Comparison of ENCODE assay signal across 18 cellular contexts in the genomic region with DNA sequence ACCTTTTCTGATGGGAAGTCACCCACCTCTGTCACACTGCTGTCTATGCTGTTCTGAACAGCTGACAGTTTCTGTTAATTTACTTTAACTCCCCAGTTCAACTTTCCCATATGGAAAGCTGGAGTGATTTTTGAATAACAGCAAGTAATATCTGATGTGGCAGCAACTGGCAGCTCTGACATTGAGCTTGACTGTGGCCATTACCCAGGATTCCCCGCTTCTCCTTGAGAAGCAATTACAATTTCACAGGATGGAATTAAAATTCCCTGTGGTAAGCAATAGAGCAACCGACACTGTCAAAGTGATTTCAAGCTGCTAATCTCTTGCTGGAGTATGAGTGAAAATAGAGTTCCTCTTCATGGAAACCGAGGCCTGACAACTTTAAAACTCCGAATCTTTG.
A peak's percentile ranks its signal among the peaks of the same experiment; 100 is the strongest.
DNase-seq lines count a peak whose midpoint lies in the region; ATAC-seq, FAIRE-seq and TF ChIP-seq lines count a peak whose summit lies in the region.
"Had no signal": no experiment of that assay in that cellular context is flagged by ENCODE, and none has a peak within 500 bp of the region (broad histone marks: within the 10 kb centered on the region; RNA-seq: fewer than 3 reads in every experiment).

No MANE protein-coding gene starts in this region.

- no peaks in the 10 kb centered on the region for H3K9me3 ChIP-seq in DND-41 (ENCODE audit: insufficient read depth, low read length, severe bottlenecking)
- peaks cover 1% of the 10 kb centered on the region for H3K9me3 ChIP-seq in aorta (ENCODE audit: control insufficient read depth, low read length)
- H3K9me3 ChIP-seq: HAP-1 had no signal

- no peak overlapping the region for H4K5ac ChIP-seq in mesendoderm (ENCODE audit: low read length)

- no peak for ATAC-seq in DND-41 (ENCODE audit: insufficient read depth, low read depth)
- ATAC-seq in aorta (ENCODE audit: low FRiP score) = no peak
- ATAC-seq: HepG2 had no signal

- H3K79me2 ChIP-seq in DND-41 (ENCODE audit: insufficient read depth, low read length) = no peaks in the 10 kb centered on the region
- no peaks in the 10 kb centered on the region for H3K79me2 ChIP-seq in mesendoderm (ENCODE audit: control insufficient read depth, insufficient read depth, low read length)

- H3K4me1 ChIP-seq in DND-41 (ENCODE audit: insufficient read depth, low read length) = peaks cover 15% of the 10 kb centered on the region
- H3K4me1 ChIP-seq in mesendoderm (ENCODE audit: control insufficient read depth, low read depth, low read length) = peaks cover 2% of the 10 kb centered on the region
- H3K4me1 ChIP-seq in aorta (ENCODE audit: control insufficient read depth in 1 of 2, insufficient read depth in 2 of 2, low read length in 2 of 2) = no peaks in the 10 kb centered on the region
- H3K4me1 ChIP-seq: HAP-1 had no signal

- H3K9ac ChIP-seq in DND-41 (ENCODE audit: low read depth, low read length) (no peak overlapping the region), mesendoderm (ENCODE audit: low read length) (no peak overlapping the region)
- H3K9ac ChIP-seq: GM23248 had no signal

- H3K4ac ChIP-seq in mesendoderm (ENCODE audit: low read depth, low read length) = no peak overlapping the region

- DNase-seq in NCI-H2171 (lab: John Stamatoyannopoulos, UW) (peak; percentile 4), NCI-H2171 treated with DMSO at 0.1 percent for 48 hours (lab: John Stamatoyannopoulos, UW) (no peak), DND-41 (no peak), mesendoderm (no peak), GM13976 (ENCODE audit: low spot score) (no peak), aorta (no peak), RCC 7860 (ENCODE audit: low spot score) (no peak)
- DNase-seq: 8988T; C1 segment of cervical spinal cord; CD4-positive, CD25-positive, alpha-beta regulatory T cell; CD8-positive, alpha-beta memory T cell; COR-L47; GM23248 had no signal

- H3K79me1 ChIP-seq in mesendoderm (ENCODE audit: low read length) = no peaks in the 10 kb centered on the region

- no CpG with 5 or more reads among the region's 4 CpGs for WGBS in mesendoderm (ENCODE audit: extremely low coverage, insufficient coverage, low lambda C conversion rate)
- WGBS in aorta, 2 donors = 90 to 91% methylated on average over 4 of the region's 4 CpGs

- H2BK5ac ChIP-seq in mesendoderm (ENCODE audit: low read length) = no peak overlapping the region

- H3K56ac ChIP-seq in mesendoderm (ENCODE audit: low read length) = no peak overlapping the region

- H3K23ac ChIP-seq in mesendoderm (ENCODE audit: low read length) = no peak overlapping the region

- H2AFZ ChIP-seq in DND-41 (ENCODE audit: low read depth, low read length) = peak overlapping the region; percentile 18; the same call in 1 of the 2 replicates
- H2AFZ ChIP-seq: GM23248 had no signal

- in situ Hi-C loops in GM13976 (cut with MboI; ENCODE audit: low sequenced_read_pairs, unreplicated experiment) = no loop called here

- H3K27ac ChIP-seq in DND-41 (ENCODE audit: low read length) (no peak overlapping the region), mesendoderm (ENCODE audit: low read depth, low read length) (no peak overlapping the region), aorta (ENCODE audit: low read depth in 1 of 2, low read length in 2 of 2) (no peak overlapping the region)
- H3K27ac ChIP-seq: GM23248 had no signal

- no peak overlapping the region for H3K18ac ChIP-seq in mesendoderm (ENCODE audit: low read length)

- H4K8ac ChIP-seq in mesendoderm (ENCODE audit: low read depth, low read length) = no peak overlapping the region

- H2BK15ac ChIP-seq in mesendoderm (replicated peaks; ENCODE audit: low read depth) = peak overlapping the region; percentile 85

- H3K36me3 ChIP-seq in DND-41 (ENCODE audit: insufficient read depth, low read length) (no peaks in the 10 kb centered on the region), mesendoderm (ENCODE audit: control insufficient read depth, insufficient read depth, low read length) (no peaks in the 10 kb centered on the region), aorta (ENCODE audit: control insufficient read depth in 1 of 2, insufficient read depth in 2 of 2, low read length in 1 of 2) (no peaks in the 10 kb centered on the region)
- H3K36me3 ChIP-seq: HAP-1 had no signal

- no peak for FAIRE-seq in RCC 7860 (lab: Jason Lieb, UNC)
- FAIRE-seq: D721Med, G401.6, GM12891, HepG2 had no signal

- no peak overlapping the region for H2AK5ac ChIP-seq in mesendoderm (ENCODE audit: low read length)

- no peaks in the 10 kb centered on the region for H3K27me3 ChIP-seq in DND-41 (ENCODE audit: insufficient read depth, low read length, poor library complexity)
- no peaks in the 10 kb centered on the region for H3K27me3 ChIP-seq in mesendoderm (ENCODE audit: insufficient read depth, low read length, poor library complexity)
- H3K27me3 ChIP-seq in aorta (ENCODE audit: control insufficient read depth in 1 of 2, insufficient read depth in 2 of 2, low read length in 1 of 2) = no peaks in the 10 kb centered on the region

- H3K4me3 ChIP-seq in DND-41 (ENCODE audit: low read depth in 1 of 2, low read length in 2 of 2) (no peak overlapping the region), mesendoderm (ENCODE audit: low read length) (no peak overlapping the region), aorta (ENCODE audit: low read length in 2 of 2) (no peak overlapping the region)
- H3K4me3 ChIP-seq: GM23248, HAP-1 had no signal

- TF ChIP-seq CTCF in DND-41 (IDR thresholded peaks at IDR 0.05; ENCODE audit: borderline replicate concordance, extremely low read depth, low read length, poor library complexity, severe bottlenecking) (no peak), GM13976 (IDR thresholded peaks at IDR 0.05; ENCODE audit: borderline replicate concordance, control extremely low read depth, extremely low read depth, insufficient read depth, missing control alignments) (no peak)

- no peaks in the 10 kb centered on the region for H4K20me1 ChIP-seq in DND-41 (ENCODE audit: insufficient read depth, low read length)

- no peak overlapping the region for H2BK120ac ChIP-seq in mesendoderm (ENCODE audit: low read depth, low read length)

- H3K4me2 ChIP-seq in DND-41 (ENCODE audit: insufficient read depth, low read length) (no peak overlapping the region), mesendoderm (ENCODE audit: low read length) (no peak overlapping the region)

- intact Hi-C loops in aorta (cut with DNase I) = no loop called here
